In the genomic region with DNA sequence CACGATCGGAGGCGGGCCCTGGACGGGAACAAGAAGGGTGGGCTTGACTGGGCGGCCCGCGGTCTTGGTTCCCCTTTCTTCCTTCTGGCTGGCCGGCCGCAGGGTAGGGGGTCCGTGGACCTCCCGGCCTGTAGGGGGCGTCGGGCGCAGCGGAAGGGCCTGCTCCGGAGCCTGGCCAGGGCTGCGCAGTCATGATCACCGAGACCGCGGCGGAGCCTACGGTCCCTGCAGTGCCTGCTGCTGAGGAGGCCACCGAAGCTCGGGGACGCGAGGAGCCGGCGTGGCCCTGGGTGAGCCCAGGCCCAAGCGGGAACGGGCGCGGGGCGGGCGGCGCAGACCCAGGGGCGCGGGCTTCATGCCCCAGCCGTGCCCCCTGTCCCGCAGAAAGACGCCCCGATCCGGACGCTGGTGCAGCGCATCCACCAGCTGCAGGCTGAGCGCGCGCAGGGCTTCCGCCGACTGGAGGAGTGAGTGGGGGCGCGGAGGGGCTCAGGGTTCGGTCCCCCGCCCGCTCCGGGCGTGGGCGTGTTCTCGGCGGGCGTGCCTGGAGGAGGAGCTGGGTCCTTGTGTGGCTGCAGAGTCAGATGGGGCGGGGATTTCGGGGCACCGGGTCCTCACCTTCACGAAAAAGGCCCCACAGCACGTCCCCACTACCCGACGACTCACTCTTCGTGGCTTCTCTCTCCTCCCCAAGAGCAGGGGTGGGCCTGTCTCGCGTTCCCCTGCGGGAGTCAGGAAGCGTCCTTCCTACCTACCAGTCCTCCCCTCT, we compare ENCODE assay signal across 8 cellular contexts. TPM values are rescaled to one million over a fixed set of nuclear protein-coding genes. Genes with fewer than 3 reads are reported as not detected.
DNase-seq lines count a peak whose midpoint lies in the region; TF ChIP-seq lines count a peak whose summit lies in the region.

TSS of gene REX1BD (plus strand) at position 188 of the 769 bp plus-strand sequence. CDS start at position 192, 4 bp downstream.

- H3K9me2 ChIP-seq in SK-N-SH = no peaks in the 10 kb centered on the region

- peak; percentile 83 for DNase-seq in GF-D8 (lab: John Stamatoyannopoulos, UW)
- peak; percentile 78 to 93 for DNase-seq in HAP-1 (ENCODE audit: low spot score in 2 of 2)
- peak; percentile 93 for DNase-seq in MG63
- DNase-seq in SK-N-SH = peak; percentile 89
- peak; percentile 92 for DNase-seq in activated naive CD4-positive, alpha-beta T cell treated with anti-CD3 and anti-CD28 coated beads, Interleukin-2, amount 10 ng/mL, durations not matched to agents 7 days and 5 days
- no peak for DNase-seq in glomerular endothelial cell (ENCODE audit: extremely low read depth, low read depth, low spot score)
- peak; percentile 98 for DNase-seq in osteoblast (ENCODE audit: insufficient read length, low spot score, missing footprints)
- DNase-seq in testis = peak; percentile 85

- TF ChIP-seq POLR2A in testis (IDR thresholded peaks at IDR 0.05) = no peak

- H3K27ac ChIP-seq in SK-N-SH (ENCODE audit: low read depth in 2 of 2, low read length in 1 of 2) (peak within 1 kb of the TSS; percentile 69 to 94), osteoblast (ENCODE audit: low read depth, low read length) (peak within 1 kb of the TSS; percentile 50), testis (peak within 1 kb of the TSS; percentile 35 to 76)

- H3K4me1 ChIP-seq in HAP-1 (peaks cover 22% of the 10 kb centered on the region), SK-N-SH (ENCODE audit: control insufficient read depth in 1 of 2, insufficient read depth in 2 of 2, low read depth in 1 of 2, low read length in 1 of 2) (peaks cover 6 to 22% of the 10 kb centered on the region in 2 experiments; a peak in 1 of 4 replicates), osteoblast (ENCODE audit: insufficient read depth, low read length) (peaks cover 19% of the 10 kb centered on the region), testis (peaks cover 14% of the 10 kb centered on the region)

- intact Hi-C loops in testis (cut with DNase I; ENCODE audit: low total_unique reads) = no loop called here

- peak within 1 kb of the TSS; percentile 77 for H3K4me3 Mint-ChIP-seq in activated naive CD4-positive, alpha-beta T cell treated with anti-CD3 and anti-CD28 coated beads, Interleukin-2, amount 10 ng/mL, durations not matched to agents 7 days and 5 days

- peaks cover 26% of the 10 kb centered on the region for H3F3A ChIP-seq in SK-N-SH (replicated peaks; ENCODE audit: insufficient read depth)

- peaks cover 9% of the 10 kb centered on the region for H3K27me3 Mint-ChIP-seq in activated naive CD4-positive, alpha-beta T cell treated with anti-CD3 and anti-CD28 coated beads, Interleukin-2, amount 10 ng/mL, durations not matched to agents 7 days and 5 days

- peak within 1 kb of the TSS; percentile 79 for H3K9ac ChIP-seq in SK-N-SH

- WGBS in SK-N-SH (ENCODE audit: low lambda C conversion rate) = 1% methylated on average over 27 of the region's 72 CpGs
- 0% methylated on average over 12 to 70 of the region's 72 CpGs for WGBS in testis, 2 donors

- POLR2A ChIA-PET in SK-N-SH (lab: Yijun Ruan, JAX) = interaction anchor here (0.8 to 2.5 kb wide), 11 partner anchors 11 to 330 kb away, joined by 3 to 20 read pairs (median 5); partner anchors contain the start of genes COPE, DDX49, TMEM59L and UBA52

- in situ Hi-C loops in HAP-1 (cut with MboI; ENCODE audit: low sequenced_read_pairs) = no loop called here

- TF ChIP-seq CTCF in SK-N-SH (IDR thresholded peaks at IDR 0.05) (peak; percentile 86), osteoblast (IDR thresholded peaks at IDR 0.05; ENCODE audit: extremely low read depth, low read depth, low read length) (peak; percentile 75), testis (IDR thresholded peaks at IDR 0.05) (peak; percentile 82 to 88 (median 85))

- H3K36me3 ChIP-seq in HAP-1 (replicated peaks) (peaks cover 16% of the 10 kb centered on the region), MG63 (peaks cover 17% of the 10 kb centered on the region), SK-N-SH (replicated peaks in 1 of 2; ENCODE audit: control insufficient read depth in 1 of 2, insufficient read depth in 2 of 2, low read length in 1 of 2) (no peaks in the 10 kb centered on the region), osteoblast (ENCODE audit: insufficient read depth, low read length) (peaks cover 3% of the 10 kb centered on the region), testis (ENCODE audit: low read depth, missing control alignments) (no peaks in the 10 kb centered on the region)

- H3K4me1 Mint-ChIP-seq in activated naive CD4-positive, alpha-beta T cell treated with anti-CD3 and anti-CD28 coated beads, Interleukin-2, amount 10 ng/mL, durations not matched to agents 7 days and 5 days = peaks cover 53% of the 10 kb centered on the region

- no peaks in the 10 kb centered on the region for H3K9me3 Mint-ChIP-seq in activated naive CD4-positive, alpha-beta T cell treated with anti-CD3 and anti-CD28 coated beads, Interleukin-2, amount 10 ng/mL, durations not matched to agents 7 days and 5 days

- TF ChIP-seq RAD21 in SK-N-SH (IDR thresholded peaks at IDR 0.05; ENCODE audit: low read length) = peak; percentile 5; the same call in 1 of the 2 replicates

- H3K4me3 ChIP-seq in HAP-1 (peak within 1 kb of the TSS; percentile 79), MG63 (peak within 1 kb of the TSS; percentile 85), SK-N-SH (ENCODE audit: low read depth in 2 of 2, low read length in 1 of 2) (peak within 1 kb of the TSS; percentile 83 to 89), osteoblast (ENCODE audit: insufficient read depth, low read length) (peak within 1 kb of the TSS; percentile 91), testis (peak within 1 kb of the TSS; percentile 74 to 75)

- H3K9me3 ChIP-seq in HAP-1 = 0 out of 2 replicates have a peak, but pooled peaks cover 3% of the 10 kb centered on the region
- no peaks in the 10 kb centered on the region for H3K9me3 ChIP-seq in MG63
- H3K9me3 ChIP-seq in SK-N-SH = no peaks in the 10 kb centered on the region
- H3K9me3 ChIP-seq in osteoblast (ENCODE audit: low read depth, low read length) = no peaks in the 10 kb centered on the region
- H3K9me3 ChIP-seq in testis = no peaks in the 10 kb centered on the region

- H3K27ac Mint-ChIP-seq in activated naive CD4-positive, alpha-beta T cell treated with anti-CD3 and anti-CD28 coated beads, Interleukin-2, amount 10 ng/mL, durations not matched to agents 7 days and 5 days = peak within 1 kb of the TSS; percentile 97

- CTCF ChIA-PET in SK-N-SH (lab: Yijun Ruan, JAX) = interaction anchor here (0.7 to 10.5 kb wide), 40 partner anchors 8 to 399 kb away, joined by 3 to 234 read pairs (median 5); partner anchors contain the start of genes CERS1, CRTC1, ELL and KXD1
- CTCF ChIA-PET in activated naive CD4-positive, alpha-beta T cell treated with anti-CD3 and anti-CD28 coated beads, Interleukin-2, amount 10 ng/mL, durations not matched to agents 7 days and 5 days (lab: Charles Lee) = interaction anchor here (0.9 to 3.6 kb wide), 14 partner anchors 8 to 243 kb away, joined by 3 to 32 read pairs (median 6); partner anchors contain the start of genes ELL, FKBP8, KXD1 and UBA52

- H3K36me3 Mint-ChIP-seq in activated naive CD4-positive, alpha-beta T cell treated with anti-CD3 and anti-CD28 coated beads, Interleukin-2, amount 10 ng/mL, durations not matched to agents 7 days and 5 days = peaks cover 15% of the 10 kb centered on the region

- H3K4me2 ChIP-seq in SK-N-SH (peak within 1 kb of the TSS; percentile 92), osteoblast (ENCODE audit: insufficient read depth, low read length) (peak within 1 kb of the TSS; percentile 98)

- H3K27me3 ChIP-seq in HAP-1 (ENCODE audit: low read depth) = 0 out of 2 replicates have a peak, but pooled peaks cover 2% of the 10 kb centered on the region
- H3K27me3 ChIP-seq in MG63 = no peaks in the 10 kb centered on the region
- H3K27me3 ChIP-seq in SK-N-SH (ENCODE audit: insufficient read depth) = no peaks in the 10 kb centered on the region
- H3K27me3 ChIP-seq in osteoblast (ENCODE audit: insufficient read depth, low read length) = no peaks in the 10 kb centered on the region
- H3K27me3 ChIP-seq in testis = no peaks in the 10 kb centered on the region

- H4K20me1 ChIP-seq in SK-N-SH (ENCODE audit: insufficient read depth) (no peaks in the 10 kb centered on the region), osteoblast (ENCODE audit: insufficient read depth, low read length) (peaks cover 8% of the 10 kb centered on the region)

- no peak for TF ChIP-seq EP300 in SK-N-SH (IDR thresholded peaks at IDR 0.05; ENCODE audit: borderline replicate concordance in 1 of 2, low read depth in 1 of 2, low read length in 1 of 2)

- H3K79me2 ChIP-seq in SK-N-SH (ENCODE audit: insufficient read depth) (peaks cover 10% of the 10 kb centered on the region; the same call in 1 of the 2 replicates), osteoblast (ENCODE audit: insufficient read depth, low read length) (no peaks in the 10 kb centered on the region)

- H2AFZ ChIP-seq in SK-N-SH (ENCODE audit: low read depth) (peak within 1 kb of the TSS; percentile 84), osteoblast (ENCODE audit: low read length) (peak within 1 kb of the TSS; percentile 92)

RNA-seq across cellular contexts. Expression of gene REX1BD, which starts in this region (rescaled TPM):
- 127 and 179 TPM in 2 replicates for total RNA-seq in MG63 (2014; rRNA removed; shearing (Covaris generic); ENCODE audit: low replicate concordance)
- 109 and 159 TPM in 2 replicates for polyA plus RNA-seq in SK-N-SH (2012; rRNA removed)
- polyA plus RNA-seq in SK-N-SH (2012; cell fraction: cytosol; rRNA removed) = 85.3 and 102 TPM in 2 replicates
- polyA plus RNA-seq in SK-N-SH (2012; cell fraction: nucleus; rRNA removed) = 472 and 877 TPM in 2 replicates
- 141 and 212 TPM in 2 replicates for total RNA-seq in glomerular endothelial cell
- total RNA-seq in osteoblast = 27.7 and 29.7 TPM in 2 replicates
- total RNA-seq in testis = 10 to 100 TPM; 44.3 to 58.7 TPM
- polyA plus RNA-seq in testis (ENCODE audit: insufficient read depth, low read depth, low replicate concordance) = 14.5 TPM
